ENCODE assay signal across 26 cellular contexts in the genomic region with DNA sequence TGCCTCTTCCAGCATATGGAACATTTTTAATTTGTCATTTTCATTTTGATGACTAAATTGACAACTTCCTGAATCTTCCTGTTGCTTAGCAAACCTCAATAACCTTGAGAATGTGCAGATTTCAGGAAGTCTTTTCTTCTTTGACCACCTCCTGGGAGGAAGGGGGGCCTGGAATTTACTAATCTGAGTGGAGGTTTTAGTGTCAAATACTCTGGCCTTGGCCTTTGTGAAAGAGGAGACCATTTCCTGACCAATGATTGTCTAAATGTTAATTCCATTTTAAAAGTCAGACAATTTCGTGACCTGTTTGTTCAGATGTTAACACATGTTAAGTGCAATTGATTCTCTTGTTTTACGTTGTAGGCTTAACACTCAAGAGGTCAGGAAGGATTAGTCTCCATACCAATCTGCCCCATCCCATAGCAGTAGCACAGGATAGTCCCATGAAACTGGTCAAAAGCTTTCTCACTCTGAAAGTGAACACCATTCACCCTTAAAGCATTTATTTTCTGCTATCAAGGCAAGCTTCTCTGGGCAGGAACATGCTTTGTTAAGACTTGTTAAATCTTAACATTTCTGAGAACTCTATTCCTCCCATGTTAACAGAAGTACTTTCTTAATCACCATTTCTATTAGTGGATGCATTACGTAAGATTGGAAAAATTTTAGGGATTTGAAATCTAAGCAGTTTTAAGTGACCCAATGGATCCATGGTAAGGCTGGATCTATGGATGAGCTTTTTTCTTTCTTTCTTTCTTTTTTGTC.
DNase-seq lines count a peak whose midpoint lies in the region; ATAC-seq and TF ChIP-seq lines count a peak whose summit lies in the region.
"Had no signal": no experiment of that assay in that cellular context is flagged by ENCODE, and none has a peak within 500 bp of the region (broad histone marks: within the 10 kb centered on the region; RNA-seq: fewer than 3 reads in every experiment).

No MANE protein-coding gene starts in this region.

- H2BK5ac ChIP-seq in H9 (ENCODE audit: insufficient read length, low read length) (no peak overlapping the region), mesenchymal stem cell (ENCODE audit: low read depth, low read length, poor library complexity, severe bottlenecking) (no peak overlapping the region)

- H3K4me1 Mint-ChIP-seq in H9: peaks cover 16 to 25% of the 10 kb centered on the region in 2 experiments
- H3K4me1 Mint-ChIP-seq: natural killer cell had no signal

- H3K23ac ChIP-seq in H9 (ENCODE audit: insufficient read length, low read depth, low read length): no peak overlapping the region
- H3K23ac ChIP-seq in mesenchymal stem cell (ENCODE audit: low read length in 2 of 2): no peak overlapping the region

- H3K27ac Mint-ChIP-seq in H9: peak overlapping the region; percentile 67 to 85 (median 72); a peak in 6 of 7 replicates
- H3K27ac Mint-ChIP-seq: activated T-cell treated with anti-CD3 and anti-CD28 coated beads, Interleukin-2, amount 50 U/mL, for 24 hours; natural killer cell; stimulated activated naive CD8-positive, alpha-beta T cell treated with anti-CD3 and anti-CD28 coated beads, Interleukin-15, Interleukin-2, amounts not matched to agents 100 ng/mL and 50 ng/mL, for 24 hours had no signal

- no peak for ATAC-seq in HG03457 (IDR thresholded peaks at IDR 0.05; ENCODE audit: unreplicated experiment)
- ATAC-seq: K562, left lobe of liver, natural killer cell, pancreas, right cardiac atrium had no signal

- H3K79me2 ChIP-seq in H9 (ENCODE audit: insufficient read depth, low read length): no peaks in the 10 kb centered on the region

- H3K9me3 Mint-ChIP-seq in H9: peaks cover 5 to 9% of the 10 kb centered on the region in 2 experiments; a peak in 4 of 5 replicates
- H3K9me3 Mint-ChIP-seq: activated naive CD4-positive, alpha-beta T cell treated with anti-CD3 and anti-CD28 coated beads for 36 hours; activated T-cell treated with anti-CD3 and anti-CD28 coated beads, Interleukin-2, amount 50 U/mL, for 24 hours; stimulated activated naive CD8-positive, alpha-beta T cell treated with anti-CD3 and anti-CD28 coated beads, Interleukin-15, Interleukin-2, amounts not matched to agents 100 ng/mL and 50 ng/mL, for 24 hours had no signal

- H2BK12ac ChIP-seq in H9 (ENCODE audit: insufficient read length, low read depth, low read length) (no peak overlapping the region), mesenchymal stem cell (ENCODE audit: low read length in 2 of 2) (no peak overlapping the region)

- H2BK15ac ChIP-seq in H9 (ENCODE audit: low read depth, low read length): no peak overlapping the region
- no peak overlapping the region for H2BK15ac ChIP-seq in mesenchymal stem cell (ENCODE audit: low read depth, poor library complexity, severe bottlenecking)

- DNase-seq in H9 (no peak), RWPE1 (ENCODE audit: low spot score) (peak; percentile 24), epithelial cell of esophagus (ENCODE audit: low read depth) (peak; percentile 94), mesenchymal stem cell (peak; percentile 41), MG63 (no peak)
- no peak for DNase-seq in activated effector memory CD4-positive, alpha-beta T cell treated with Interleukin-2 at 50 U/mL for 16 hours
- DNase-seq: activated CD4-positive, alpha-beta T cell treated with anti-CD3 and anti-CD28 coated beads for 1 hour; activated naive CD4-positive, alpha-beta T cell treated with anti-CD3 and anti-CD28 coated beads for 36 hours; activated T-cell treated with anti-CD3 and anti-CD28 coated beads, Interleukin-2, amount 50 U/mL, for 24 hours; AML-193; amygdala; caudate nucleus; DND-41; H7; midbrain; natural killer cell; NCI-H1436 treated with DMSO at 0.1 percent for 48 hours; NCI-H2171 treated with DMSO at 0.1 percent for 48 hours; NCI-H69; pancreas; right cardiac atrium; tibial artery had no signal

- peaks cover 4 to 9% (median 8%) of the 10 kb centered on the region in 3 experiments; a peak in 6 of 7 replicates for H3K36me3 Mint-ChIP-seq in H9 (ENCODE audit: insufficient read depth in 1 of 3, low read depth in 3 of 3)
- H3K36me3 Mint-ChIP-seq: natural killer cell had no signal

- peak overlapping the region; percentile 92 for H3K27ac ChIP-seq in H9 (ENCODE audit: insufficient read length, low read depth, low read length)
- no peak overlapping the region for H3K27ac ChIP-seq in RWPE1
- H3K27ac ChIP-seq in mesenchymal stem cell (ENCODE audit: low read length, poor library complexity, severe bottlenecking): peak overlapping the region; percentile 80
- H3K27ac ChIP-seq: pancreas, tibial artery had no signal

- no peak overlapping the region for H3K56ac ChIP-seq in H9 (ENCODE audit: insufficient read length, low read depth, low read length)

- H3K36me3 ChIP-seq in mesenchymal stem cell (ENCODE audit: control insufficient read depth in 1 of 2, insufficient read depth in 2 of 2, low read depth in 1 of 2, low read length in 2 of 2) (no peaks in the 10 kb centered on the region), MG63 (no peaks in the 10 kb centered on the region)
- H3K36me3 ChIP-seq: pancreas, tibial artery had no signal

- H3K4me1 ChIP-seq in H9 (ENCODE audit: insufficient read depth, low read length) (no peaks in the 10 kb centered on the region; the same call in 1 of the 2 replicates), mesenchymal stem cell (ENCODE audit: control insufficient read depth, insufficient read depth, low read depth, low read length) (no peaks in the 10 kb centered on the region)
- H3K4me1 ChIP-seq: pancreas had no signal

- no peaks in the 10 kb centered on the region for H4K20me1 ChIP-seq in H9 (ENCODE audit: control insufficient read depth, insufficient read depth, insufficient read length)

- no peaks in the 10 kb centered on the region for H3K23me2 ChIP-seq in H9 (ENCODE audit: insufficient read length, low read depth, low read length, poor library complexity, severe bottlenecking)

- no peaks in the 10 kb centered on the region for H3K9me3 ChIP-seq in H9 (ENCODE audit: control insufficient read depth, low read depth, low read length)
- no peaks in the 10 kb centered on the region for H3K9me3 ChIP-seq in mesenchymal stem cell (ENCODE audit: control insufficient read depth, low read length)
- H3K9me3 ChIP-seq in MG63: 0 out of 2 replicates have a peak, but pooled peaks cover 2% of the 10 kb centered on the region
- H3K9me3 ChIP-seq: pancreas, tibial artery had no signal

- H3K14ac ChIP-seq in H9 (ENCODE audit: insufficient read depth, low read length): no peak overlapping the region
- H3K14ac ChIP-seq in mesenchymal stem cell (ENCODE audit: low read length in 2 of 2): no peak overlapping the region

- no peak overlapping the region for H4K5ac ChIP-seq in H9 (ENCODE audit: insufficient read length, low read depth, low read length)

- no peak overlapping the region for H3K4me2 ChIP-seq in H9 (ENCODE audit: insufficient read depth, insufficient read length, low read length)
- no peak overlapping the region for H3K4me2 ChIP-seq in mesenchymal stem cell (ENCODE audit: low read length, poor library complexity, severe bottlenecking)

- TF ChIP-seq CTCF in H9 (conservative IDR thresholded peaks at IDR 0.05) (no peak), RWPE1 (conservative IDR thresholded peaks at IDR 0.05; ENCODE audit: low read depth) (no peak), epithelial cell of esophagus (IDR thresholded peaks at IDR 0.05; ENCODE audit: insufficient read depth, low read depth, low read length, missing control alignments) (no peak)

- CTCF ChIA-PET in RWPE1 (lab: Yijun Ruan, JAX): no interaction called here

- H3K4me3 ChIP-seq in epithelial cell of esophagus (ENCODE audit: low read length) (no peak overlapping the region), mesenchymal stem cell (ENCODE audit: insufficient read depth in 1 of 2, low read depth in 1 of 2, low read length in 2 of 2) (no peak overlapping the region), MG63 (no peak overlapping the region)
- H3K4me3 ChIP-seq: K562, pancreas, tibial artery had no signal

- no peaks in the 10 kb centered on the region for H3K27me3 Mint-ChIP-seq in H9 (ENCODE audit: low read depth)
- H3K27me3 Mint-ChIP-seq: activated T-cell treated with anti-CD3 and anti-CD28 coated beads, Interleukin-2, amount 50 U/mL, for 24 hours; stimulated activated naive CD8-positive, alpha-beta T cell treated with anti-CD3 and anti-CD28 coated beads, Interleukin-15, Interleukin-2, amounts not matched to agents 100 ng/mL and 50 ng/mL, for 24 hours had no signal

- H3K79me1 ChIP-seq in H9 (ENCODE audit: insufficient read depth, low read depth, low read length, poor library complexity, severe bottlenecking): no peaks in the 10 kb centered on the region
- H3K79me1 ChIP-seq in mesenchymal stem cell (replicated peaks; ENCODE audit: low read length, poor library complexity, severe bottlenecking): no peaks in the 10 kb centered on the region

- H3K9ac ChIP-seq in H9 (ENCODE audit: extremely low read depth, insufficient read length, low read length) (no peak overlapping the region), mesenchymal stem cell (ENCODE audit: low read length) (no peak overlapping the region)

- no peak overlapping the region for H3K4me3 Mint-ChIP-seq in H9
- H3K4me3 Mint-ChIP-seq: activated naive CD4-positive, alpha-beta T cell treated with anti-CD3 and anti-CD28 coated beads for 36 hours; activated T-cell treated with anti-CD3 and anti-CD28 coated beads, Interleukin-2, amount 50 U/mL, for 24 hours; natural killer cell; stimulated activated naive CD8-positive, alpha-beta T cell treated with anti-CD3 and anti-CD28 coated beads, Interleukin-15, Interleukin-2, amounts not matched to agents 100 ng/mL and 50 ng/mL, for 24 hours had no signal

- no peak overlapping the region for H2BK120ac ChIP-seq in H9 (ENCODE audit: low read depth, low read length, poor library complexity, severe bottlenecking)
- H2BK120ac ChIP-seq in mesenchymal stem cell (ENCODE audit: low read depth, low read length): no peak overlapping the region

- H4K91ac ChIP-seq in H9 (ENCODE audit: insufficient read length, low read depth, low read length) (no peak overlapping the region), mesenchymal stem cell (ENCODE audit: low read length) (no peak overlapping the region)

- WGBS in H9 (ENCODE audit: extremely low coverage, insufficient read length, low lambda C conversion rate): no CpG with 5 or more reads among the region's 3 CpGs
- 56% methylated on average over 3 of the region's 3 CpGs for WGBS in mesenchymal stem cell

- H3K18ac ChIP-seq in H9 (ENCODE audit: insufficient read length, low read depth, low read length): no peak overlapping the region
- no peak overlapping the region for H3K18ac ChIP-seq in mesenchymal stem cell (ENCODE audit: low read depth in 1 of 2, low read length in 2 of 2)

- H3K27me3 ChIP-seq in H9 (ENCODE audit: insufficient read depth, low read length) (no peaks in the 10 kb centered on the region), mesenchymal stem cell (ENCODE audit: control insufficient read depth in 1 of 2, insufficient read depth in 1 of 2, low read length in 2 of 2) (no peaks in the 10 kb centered on the region), MG63 (no peaks in the 10 kb centered on the region)
- H3K27me3 ChIP-seq: pancreas, tibial artery had no signal

- H3K4ac ChIP-seq in H9 (ENCODE audit: low read depth, low read length) (no peak overlapping the region), mesenchymal stem cell (ENCODE audit: low read depth in 1 of 2, low read length in 2 of 2) (no peak overlapping the region)

- no peak overlapping the region for H4K8ac ChIP-seq in H9 (replicated peaks; ENCODE audit: insufficient read length, low read depth, low read length)
- H4K8ac ChIP-seq in mesenchymal stem cell (ENCODE audit: low read length): no peak overlapping the region

- POLR2A ChIA-PET in RWPE1 (lab: Yijun Ruan, JAX; ENCODE audit: low non-redundant PET): no interaction called here

- H3T11ph ChIP-seq in H9 (ENCODE audit: low read length): no peak overlapping the region

- H2AK5ac ChIP-seq in H9 (ENCODE audit: insufficient read length, low read length): no peak overlapping the region
- no peak overlapping the region for H2AK5ac ChIP-seq in mesenchymal stem cell (ENCODE audit: low read length, severe bottlenecking)

- no peak overlapping the region for H2BK20ac ChIP-seq in H9 (ENCODE audit: low read depth, low read length, poor library complexity, severe bottlenecking)

- H2AFZ ChIP-seq in H9 (ENCODE audit: low read length) (no peak overlapping the region), mesenchymal stem cell (ENCODE audit: low read depth, low read length) (no peak overlapping the region)

Comparison
In these comparisons a context has a peak if more than half of its experiments do, and no peak if none do; other contexts are left out.
1. DNase-seq: peak in RWPE1 (single experiment), epithelial cell of esophagus (single experiment) and mesenchymal stem cell (single experiment); none in H9 (single experiment), activated effector memory CD4-positive, alpha-beta T cell treated with Interleukin-2 at 50 U/mL for 16 hours (single experiment) and MG63 (single experiment).